30 cellular contexts compared by ENCODE assay signal in genomic region chr16:54142787-54143186, GRCh38.
"Had no signal": no experiment of that assay in that cellular context is flagged by ENCODE, and none has a peak within 500 bp of the region (broad histone marks: within the 10 kb centered on the region; RNA-seq: fewer than 3 reads in every experiment).

No MANE protein-coding gene starts in this region.

- H3K4me3 ChIP-seq: esophagus muscularis mucosa had no signal

- H3K9me3 Mint-ChIP-seq: activated CD4-positive, alpha-beta memory T cell treated with anti-CD3 and anti-CD28 coated beads, Interleukin-2, amount 10 ng/mL, durations not matched to agents 7 days and 5 days; activated CD4-positive, alpha-beta T cell treated with anti-CD3 and anti-CD28 coated beads, Interleukin-2, amount 10 ng/mL, durations not matched to agents 7 days and 5 days; activated T-helper 17 cell treated with anti-CD3 and anti-CD28 coated beads, Interleukin-2, amount 50 U/mL, for 72 hours; central memory CD8-positive, alpha-beta T cell; effector memory CD8-positive, alpha-beta T cell had no signal

- H3K4me3 Mint-ChIP-seq: activated CD4-positive, alpha-beta memory T cell treated with anti-CD3 and anti-CD28 coated beads, Interleukin-2, amount 10 ng/mL, durations not matched to agents 7 days and 5 days; activated CD4-positive, alpha-beta T cell treated with anti-CD3 and anti-CD28 coated beads, Interleukin-2, amount 10 ng/mL, durations not matched to agents 7 days and 5 days; activated naive CD8-positive, alpha-beta T cell; activated T-cell treated with anti-CD3 and anti-CD28 coated beads, Interleukin-2, amount 50 U/mL, for 4 hours; activated T-helper 17 cell treated with anti-CD3 and anti-CD28 coated beads, Interleukin-2, amount 50 U/mL, for 72 hours; central memory CD8-positive, alpha-beta T cell; effector memory CD8-positive, alpha-beta T cell had no signal

- H3K27ac Mint-ChIP-seq: activated CD4-positive, alpha-beta memory T cell treated with anti-CD3 and anti-CD28 coated beads, Interleukin-2, amount 10 ng/mL, durations not matched to agents 7 days and 5 days; activated naive CD8-positive, alpha-beta T cell; activated T-helper 17 cell treated with anti-CD3 and anti-CD28 coated beads, Interleukin-2, amount 50 U/mL, for 72 hours; effector memory CD8-positive, alpha-beta T cell had no signal

- FAIRE-seq: astrocyte, bronchial epithelial cell, colon, frontal cortex had no signal

- DNase-seq: activated CD4-positive, alpha-beta memory T cell treated with anti-CD3 and anti-CD28 coated beads, Interleukin-2, amount 10 ng/mL, durations not matched to agents 7 days and 5 days; activated CD4-positive, alpha-beta T cell treated with anti-CD3 and anti-CD28 coated beads for 4 hours; activated CD4-positive, alpha-beta T cell treated with anti-CD3 and anti-CD28 coated beads, Interleukin-2, amount 10 ng/mL, durations not matched to agents 7 days and 5 days; activated CD4-positive, alpha-beta T cell treated with anti-CD3 and anti-CD28 coated beads, Interleukin-2, amount 50 U/mL, for 4 hours; activated CD4-positive, CD25-positive, alpha-beta regulatory T cell; activated CD4-positive, CD25-positive, alpha-beta regulatory T cell treated with anti-CD3 and anti-CD28 coated beads, Interleukin-2, amount 50 U/mL, for 72 hours; activated CD8-positive, alpha-beta memory T cell treated with anti-CD3 and anti-CD28 coated beads for 24 hours; activated effector memory CD4-positive, alpha-beta T cell treated with Interleukin-2 at 50 U/mL for 16 hours; activated gamma-delta T cell treated with Interleukin-2 at 50 U/mL for 16 hours; activated naive CD4-positive, alpha-beta T cell treated with anti-CD3 and anti-CD28 coated beads, Interleukin-2, amount 50 U/mL, for 16 hours; activated naive CD4-positive, alpha-beta T cell treated with Interleukin-2 at 50 U/mL for 16 hours; activated T-cell treated with anti-CD3 and anti-CD28 coated beads, Interleukin-2, amount 50 U/mL, for 4 hours; amniotic stem cell; anterior cingulate cortex; brain microvascular endothelial cell; cortex of kidney; dermis blood vessel endothelial cell; effector CD4-positive, alpha-beta T cell; effector memory CD8-positive, alpha-beta T cell; erythroblast; head of caudate nucleus; T-helper 2 cell had no signal

- H3K36me3 Mint-ChIP-seq: activated naive CD8-positive, alpha-beta T cell had no signal

- H3K36me3 ChIP-seq: brain microvascular endothelial cell, esophagus muscularis mucosa had no signal

- H3K4me1 ChIP-seq: esophagus muscularis mucosa had no signal

- ATAC-seq: activated T-cell treated with anti-CD3 and anti-CD28 coated beads, Interleukin-2, amount 50 U/mL, for 4 hours; activated T-helper 17 cell treated with anti-CD3 and anti-CD28 coated beads, Interleukin-2, amount 50 U/mL, for 72 hours; effector memory CD8-positive, alpha-beta T cell had no signal

- H3K4me1 Mint-ChIP-seq: activated CD4-positive, alpha-beta memory T cell treated with anti-CD3 and anti-CD28 coated beads, Interleukin-2, amount 10 ng/mL, durations not matched to agents 7 days and 5 days; activated CD4-positive, alpha-beta T cell treated with anti-CD3 and anti-CD28 coated beads, Interleukin-2, amount 10 ng/mL, durations not matched to agents 7 days and 5 days; activated T-helper 17 cell treated with anti-CD3 and anti-CD28 coated beads, Interleukin-2, amount 50 U/mL, for 72 hours; central memory CD8-positive, alpha-beta T cell had no signal

- H3K27me3 ChIP-seq: brain microvascular endothelial cell had no signal

- H3K27ac ChIP-seq: brain microvascular endothelial cell, esophagus muscularis mucosa had no signal
